19 cellular contexts compared by ENCODE assay signal in the genomic region with DNA sequence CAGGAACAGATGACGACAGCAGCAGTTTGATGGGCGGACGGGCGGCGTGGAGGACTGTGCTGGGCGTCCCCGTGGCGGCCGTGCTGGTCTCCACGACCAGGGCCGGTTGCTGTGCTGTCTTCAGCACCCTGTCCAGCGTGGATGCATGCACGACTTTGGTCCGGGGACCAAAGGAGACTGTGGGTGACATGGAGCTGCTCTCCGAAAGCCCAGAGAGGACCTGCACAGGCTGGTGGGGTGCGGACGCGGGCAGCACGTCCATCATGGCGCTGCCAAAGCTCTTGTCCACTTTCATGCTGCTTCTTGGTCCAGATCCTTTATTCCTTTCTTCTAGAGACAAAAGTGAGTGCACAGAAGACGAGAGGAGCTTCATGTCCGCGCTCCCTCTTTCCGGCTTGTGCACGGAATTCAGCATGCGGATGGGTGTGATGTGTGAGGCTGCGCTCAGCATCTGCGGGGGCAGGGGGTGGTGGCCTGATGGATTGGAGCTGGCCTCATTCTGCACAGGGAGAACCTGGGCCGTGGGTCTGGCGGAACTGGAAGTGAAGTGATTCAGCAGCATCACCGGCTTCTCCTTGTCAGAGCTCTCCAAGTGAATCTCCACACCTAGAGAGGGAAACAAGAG.
"Had no signal": no experiment of that assay in that cellular context is flagged by ENCODE, and none has a peak within 500 bp of the region (broad histone marks: within the 10 kb centered on the region; RNA-seq: fewer than 3 reads in every experiment).

No MANE protein-coding gene starts in this region.

- H3K4me2 ChIP-seq: neural progenitor cell had no signal

- H3K79me2 ChIP-seq: parathyroid adenoma had no signal

- H3K4me1 Mint-ChIP-seq: mesothelial cell of epicardium, natural killer cell, neural progenitor cell had no signal

- H3K9me3 ChIP-seq: colonic mucosa, heart left ventricle, tibial artery, upper lobe of right lung, vagina had no signal

- H3K36me3 ChIP-seq: neural progenitor cell had no signal

- ATAC-seq: left colon, natural killer cell, sciatic nerve, upper lobe of right lung had no signal

- H3K27ac Mint-ChIP-seq: mesothelial cell of epicardium, natural killer cell, neural progenitor cell had no signal

- H3K27ac ChIP-seq: colonic mucosa, heart left ventricle, neural progenitor cell, parathyroid adenoma, skin epidermis, tibial artery, upper lobe of right lung, vagina had no signal

- DNase-seq: colonic mucosa; dermis blood vessel endothelial cell; foreskin melanocyte; heart left ventricle; left colon; mammary epithelial cell; natural killer cell; occipital lobe; stimulated activated CD4-positive, alpha-beta T cell treated with anti-CD3 and anti-CD28 coated beads, Interleukin-12 subunit alpha, Interleukin-12 subunit beta, amount 100 ng/mL, for 4 hours; stimulated activated CD4-positive, alpha-beta T cell treated with anti-CD3 and anti-CD28 coated beads, Interleukin-2, amount 100 ng/mL, for 48 hours; stimulated activated naive CD4-positive, alpha-beta T cell treated with Interleukin-2 at 50 U/mL for 16 hours; upper lobe of right lung had no signal

- H3K27me3 ChIP-seq: colonic mucosa, heart left ventricle, neural progenitor cell, tibial artery, upper lobe of right lung, vagina had no signal

- H3K4me3 ChIP-seq: colonic mucosa, heart left ventricle, neural progenitor cell, skin epidermis, tibial artery, upper lobe of right lung, vagina had no signal

- H3K9ac ChIP-seq: neural progenitor cell, parathyroid adenoma had no signal

- H3K4me1 ChIP-seq: colonic mucosa, neural progenitor cell, parathyroid adenoma, tibial artery, upper lobe of right lung, vagina had no signal

- H3K9me3 Mint-ChIP-seq: mesothelial cell of epicardium, natural killer cell, neural progenitor cell had no signal

- H2AFZ ChIP-seq: neural progenitor cell, parathyroid adenoma had no signal

- H3K4me3 Mint-ChIP-seq: mesothelial cell of epicardium, natural killer cell, neural progenitor cell had no signal
